Comparison of ENCODE assay signal across 26 cellular contexts in the genomic region with DNA sequence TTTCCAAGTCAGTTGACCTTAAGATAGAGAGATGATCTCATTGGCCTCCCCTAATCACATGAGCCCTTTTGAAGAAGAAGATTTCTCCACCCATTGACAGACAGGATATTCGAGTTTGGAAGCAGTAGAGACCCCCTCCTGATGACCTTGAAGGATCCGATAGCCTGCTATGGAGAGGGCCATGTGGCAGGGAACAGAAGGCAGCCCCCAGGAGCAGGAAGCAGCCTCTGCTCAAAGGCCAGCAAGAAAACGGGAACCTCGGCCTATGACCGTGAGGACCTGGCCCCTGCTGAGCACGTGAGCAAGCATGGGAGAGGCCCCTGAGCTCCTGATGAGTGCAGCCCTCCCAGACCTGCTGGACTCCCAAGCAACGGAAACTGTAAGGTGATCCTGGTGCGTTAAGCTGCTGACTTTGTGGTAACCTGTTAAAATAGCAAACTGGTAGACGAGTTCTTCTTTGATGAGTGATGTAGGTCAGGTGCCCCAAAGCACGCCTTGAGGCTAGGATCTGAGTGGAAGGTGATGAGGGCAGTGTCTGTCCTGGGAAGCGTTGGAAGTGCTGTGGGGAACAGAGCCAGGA. TPM values are rescaled to one million over a fixed set of nuclear protein-coding genes. Genes with fewer than 3 reads are reported as not detected.
A peak's percentile ranks its signal among the peaks of the same experiment; 100 is the strongest.
DNase-seq lines count a peak whose midpoint lies in the region; ATAC-seq and TF ChIP-seq lines count a peak whose summit lies in the region.
"Had no signal": no experiment of that assay in that cellular context is flagged by ENCODE, and none has a peak within 500 bp of the region (broad histone marks: within the 10 kb centered on the region; RNA-seq: fewer than 3 reads in every experiment).

No MANE protein-coding gene starts in this region.

- H3K27ac ChIP-seq in HUES6 (ENCODE audit: low read depth, low read length), result peak overlapping the region; percentile 2; the same call in 1 of the 2 replicates
- H3K27ac ChIP-seq: heart right ventricle, left ventricle myocardium inferior, ovary, right atrium auricular region, thoracic aorta had no signal

- no peak overlapping the region for H3K4me3 ChIP-seq in HUES6 (ENCODE audit: low read depth, low read length)
- H3K4me3 ChIP-seq: heart right ventricle, left ventricle myocardium inferior, ovary, right atrium auricular region, thoracic aorta had no signal

- peaks cover 16% of the 10 kb centered on the region; the same call in 1 of the 2 replicates for H3K36me3 ChIP-seq in HUES6 (ENCODE audit: control insufficient read depth, insufficient read depth, low read length)
- H3K36me3 ChIP-seq: heart right ventricle, left ventricle myocardium inferior, ovary, right atrium auricular region, thoracic aorta had no signal

- TF ChIP-seq CTCF in CD14-positive monocyte (IDR thresholded peaks at IDR 0.05), result no peak
- no peak for TF ChIP-seq CTCF in endothelial cell (IDR thresholded peaks at IDR 0.05; ENCODE audit: unreplicated experiment)

- no peak for ATAC-seq in GM19452 (IDR thresholded peaks at IDR 0.05; ENCODE audit: unreplicated experiment)

- H3K27me3 Mint-ChIP-seq in CD14-positive monocyte (ENCODE audit: low read depth in 3 of 3), result peaks cover 10 to 18% (median 14%) of the 10 kb centered on the region in 3 donors
- peaks cover 16% of the 10 kb centered on the region for H3K27me3 Mint-ChIP-seq in endothelial cell (ENCODE audit: unreplicated experiment)
- H3K27me3 Mint-ChIP-seq: activated CD4-positive, alpha-beta memory T cell treated with anti-CD3 and anti-CD28 coated beads, Interleukin-2, amount 10 ng/mL, durations not matched to agents 7 days and 5 days had no signal

- no peaks in the 10 kb centered on the region for H3K27me3 ChIP-seq in HUES6 (ENCODE audit: control insufficient read depth, insufficient read depth, low read length)
- H3K27me3 ChIP-seq: ovary, right atrium auricular region had no signal

- H3K9me3 ChIP-seq in HUES6 (ENCODE audit: control insufficient read depth, insufficient read depth, low read depth, low read length), result 0 out of 2 replicates have a peak, but pooled peaks cover 4% of the 10 kb centered on the region
- H3K9me3 ChIP-seq: heart right ventricle, left ventricle myocardium inferior, ovary, right atrium auricular region, thoracic aorta had no signal

- H3K9me3 Mint-ChIP-seq in CD14-positive monocyte, result peaks cover 0 to 3% (median 0%) of the 10 kb centered on the region in 7 donors
- no peaks in the 10 kb centered on the region for H3K9me3 Mint-ChIP-seq in endothelial cell (ENCODE audit: unreplicated experiment)
- H3K9me3 Mint-ChIP-seq: activated CD4-positive, alpha-beta memory T cell treated with anti-CD3 and anti-CD28 coated beads, Interleukin-2, amount 10 ng/mL, durations not matched to agents 7 days and 5 days; natural killer cell treated with Interleukin-12 subunit alpha and Interleukin-12 subunit beta and Interleukin-15 and Interleukin-18, amount 100 ng/mL, for 72 hours had no signal

- H3K4me1 Mint-ChIP-seq in CD14-positive monocyte, result peaks cover 14% of the 10 kb centered on the region
- H3K4me1 Mint-ChIP-seq in endothelial cell (ENCODE audit: unreplicated experiment), result no peaks in the 10 kb centered on the region

- H3K36me3 Mint-ChIP-seq in CD14-positive monocyte (no peaks in the 10 kb centered on the region), endothelial cell (ENCODE audit: low read depth, unreplicated experiment) (peaks cover 4% of the 10 kb centered on the region)
- H3K36me3 Mint-ChIP-seq: natural killer cell treated with Interleukin-12 subunit alpha and Interleukin-12 subunit beta and Interleukin-15 and Interleukin-18, amount 100 ng/mL, for 72 hours had no signal

- DNase-seq in CD14-positive monocyte (ENCODE audit: low spot score), result no peak
- peak; percentile 38 for DNase-seq in SHP77 treated with DMSO at 0.1 percent for 48 hours (lab: John Stamatoyannopoulos, UW)
- DNase-seq in left kidney (ENCODE audit: low read depth, low spot score), result peak; percentile 64
- DNase-seq in endothelial cell (ENCODE audit: low spot score), result no peak
- DNase-seq in NCI-H446 treated with DMSO at 0.1 percent for 48 hours (lab: John Stamatoyannopoulos, UW), result no peak
- no peak for DNase-seq in medulla oblongata (ENCODE audit: extremely low spot score)
- DNase-seq: ACHN; activated CD4-positive, CD25-positive, alpha-beta regulatory T cell treated with anti-CD3 and anti-CD28 coated beads, Interleukin-2, amount 50 U/mL, for 72 hours; COR-L47; DMS79 treated with DMSO at 0.1 percent for 48 hours; effector CD4-positive, alpha-beta T cell; foreskin fibroblast; HCEC 1CT; heart right ventricle; left ventricle myocardium inferior; NCI-H1694; NCI-H748 treated with DMSO at 0.1 percent for 48 hours; ovary; stimulated activated CD4-positive, alpha-beta T cell treated with anti-CD3 and anti-CD28 coated beads, Interleukin-4, amount 100 ng/mL, for 4 hours; stimulated activated naive CD4-positive, alpha-beta T cell had no signal

- intact Hi-C loops in CD14-positive monocyte (cut with micrococcal nuclease), result no loop called here

- H3K4me1 ChIP-seq in HUES6 (ENCODE audit: control insufficient read depth, insufficient read depth, low read length), result peaks cover 27% of the 10 kb centered on the region
- H3K4me1 ChIP-seq: heart right ventricle, left ventricle myocardium inferior, right atrium auricular region had no signal

- H3K27ac Mint-ChIP-seq in CD14-positive monocyte, result peak overlapping the region in 4 of 7 donors; percentile 7 to 58 (median 36)
- no peak overlapping the region for H3K27ac Mint-ChIP-seq in endothelial cell (ENCODE audit: unreplicated experiment)
- H3K27ac Mint-ChIP-seq: activated CD4-positive, alpha-beta memory T cell treated with anti-CD3 and anti-CD28 coated beads, Interleukin-2, amount 10 ng/mL, durations not matched to agents 7 days and 5 days; natural killer cell treated with Interleukin-12 subunit alpha and Interleukin-12 subunit beta and Interleukin-15 and Interleukin-18, amount 100 ng/mL, for 72 hours had no signal

- H3K4me3 Mint-ChIP-seq in CD14-positive monocyte (no peak overlapping the region), endothelial cell (ENCODE audit: unreplicated experiment) (no peak overlapping the region)
- H3K4me3 Mint-ChIP-seq: activated CD4-positive, alpha-beta memory T cell treated with anti-CD3 and anti-CD28 coated beads, Interleukin-2, amount 10 ng/mL, durations not matched to agents 7 days and 5 days; natural killer cell treated with Interleukin-12 subunit alpha and Interleukin-12 subunit beta and Interleukin-15 and Interleukin-18, amount 100 ng/mL, for 72 hours had no signal

- H3K9ac ChIP-seq in HUES6 (ENCODE audit: low read length), result peak overlapping the region; percentile 28

RNA-seq across cellular contexts. Expression of a gene that starts 18.5 kb away (rescaled TPM):
- polyA plus RNA-seq in CD14-positive monocyte, result 1 to 10 TPM; 2.4 to 4.2 TPM
- 73.6 TPM for total RNA-seq in endothelial cell (ENCODE audit: unreplicated experiment)

RNA-seq across cellular contexts. Expression of a gene that starts 51.6 kb away (rescaled TPM):
- under 1 TPM in 1 of 2 donors, not detected in 1; 0.15 TPM for polyA plus RNA-seq in CD14-positive monocyte
- 93.2 TPM for total RNA-seq in endothelial cell (ENCODE audit: unreplicated experiment)
- total RNA-seq: activated CD4-positive, alpha-beta memory T cell treated with anti-CD3 and anti-CD28 coated beads, Interleukin-2, amount 10 ng/mL, durations not matched to agents 7 days and 5 days; natural killer cell treated with Interleukin-12 subunit alpha and Interleukin-12 subunit beta and Interleukin-15 and Interleukin-18, amount 100 ng/mL, for 72 hours had no signal

RNA-seq across cellular contexts. Expression of a gene that starts 57.3 kb away (rescaled TPM):
- 1 to 10 TPM; 5.9 to 7.8 TPM for polyA plus RNA-seq in CD14-positive monocyte
- total RNA-seq in endothelial cell (ENCODE audit: unreplicated experiment), result 35.4 TPM

Comparison
In these comparisons a context has a peak if more than half of its experiments do, and no peak if none do; other contexts are left out.
1. DNase-seq: peak in SHP77 treated with DMSO at 0.1 percent for 48 hours (single experiment) and left kidney (single experiment); none in CD14-positive monocyte (single experiment), endothelial cell (single experiment), NCI-H446 treated with DMSO at 0.1 percent for 48 hours (single experiment) and medulla oblongata (single experiment).